In the genomic region with DNA sequence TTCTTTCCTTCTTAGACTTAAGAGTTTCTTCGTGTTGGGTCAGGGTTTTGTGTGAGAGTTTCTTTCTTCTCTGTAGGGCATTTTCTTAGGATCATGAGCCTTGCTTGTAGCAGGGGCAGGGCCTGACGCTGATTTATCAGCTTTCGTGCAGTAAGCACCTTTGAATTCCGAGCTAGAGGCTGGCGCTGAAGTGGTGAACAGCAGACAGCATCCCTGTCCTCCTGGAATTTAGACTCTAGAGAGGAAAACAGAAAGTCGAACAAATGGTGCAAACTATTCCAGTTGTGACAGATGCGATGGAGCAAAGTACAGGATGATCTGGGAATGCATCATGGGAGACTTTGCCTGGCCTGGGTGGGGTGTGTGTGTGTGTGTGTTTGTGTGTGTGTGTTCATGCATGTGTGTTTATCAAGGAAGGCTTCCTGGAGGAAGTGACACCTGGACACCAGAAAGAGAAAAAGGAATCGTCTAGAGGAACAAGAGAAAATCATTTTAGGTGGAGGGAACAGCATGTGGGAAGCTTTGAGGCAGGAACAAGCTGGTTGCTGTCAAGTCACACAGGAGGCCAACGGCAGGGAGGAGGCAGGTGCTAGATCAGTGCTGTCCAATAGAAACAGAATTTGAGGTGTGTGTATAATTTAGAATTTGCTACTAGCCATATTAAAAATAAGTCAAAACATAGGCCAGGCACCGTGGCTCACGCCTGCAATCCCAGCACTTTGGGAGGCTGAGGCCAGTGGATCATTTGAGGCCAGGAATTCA, we compare ENCODE assay signal across 1 cellular context.
TF ChIP-seq lines count a peak whose summit lies in the region.

No MANE protein-coding gene starts in this region.

TF ChIP-seq in HepG2, 621 proteins besides CTCF, POLR2A, EP300 and RAD21 (continued from another document and continues in another):
- TF ChIP-seq BORCS8-MEF2B (CRISPR knock-in tag; IDR thresholded peaks at IDR 0.05) (no peak; the same call in 1 of the 2 replicates), ZNF138 (CRISPR knock-in tag; IDR thresholded peaks at IDR 0.05; ENCODE audit: low read depth) (no peak), ZNF816 (CRISPR knock-in tag; IDR thresholded peaks at IDR 0.05; ENCODE audit: borderline replicate concordance) (peak; percentile 37; the same call in 1 of the 2 replicates), KLF15 (CRISPR knock-in tag; IDR thresholded peaks at IDR 0.05; ENCODE audit: borderline replicate concordance) (no peak), THYN1 (CRISPR knock-in tag; IDR thresholded peaks at IDR 0.05; ENCODE audit: borderline replicate concordance, low read depth) (peak; percentile 80; the same call in 1 of the 2 replicates), ZNF101 (CRISPR knock-in tag; IDR thresholded peaks at IDR 0.05; ENCODE audit: borderline replicate concordance, low read depth) (no peak), ZNF749 (CRISPR knock-in tag; IDR thresholded peaks at IDR 0.05; ENCODE audit: borderline replicate concordance) (no peak), ZFAT (CRISPR knock-in tag; conservative IDR thresholded peaks at IDR 0.05) (no peak), ZNF20 (CRISPR knock-in tag; IDR thresholded peaks at IDR 0.05) (no peak), HNRNPH1 (optimal IDR thresholded peaks at IDR 0.05; ENCODE audit: low read depth, low read length) (no peak), DPF2 (CRISPR knock-in tag; IDR thresholded peaks at IDR 0.05; ENCODE audit: borderline replicate concordance, low read depth) (peak; percentile 91), TAF15 (IDR thresholded peaks at IDR 0.05; ENCODE audit: low read depth, low read length, poor library complexity, severe bottlenecking) (no peak), NR0B2 (CRISPR knock-in tag; IDR thresholded peaks at IDR 0.05) (peak; percentile 62; the same call in 1 of the 2 replicates), ZBTB43 (CRISPR knock-in tag; conservative IDR thresholded peaks at IDR 0.05) (peak; percentile 80), NCOA1 (CRISPR knock-in tag; IDR thresholded peaks at IDR 0.05) (peak; percentile 82; the same call in 1 of the 2 replicates), MYC (CRISPR knock-in tag; IDR thresholded peaks at IDR 0.05; ENCODE audit: borderline replicate concordance) (no peak; the same call in 1 of the 2 replicates), MAF1 (CRISPR knock-in tag; IDR thresholded peaks at IDR 0.05; ENCODE audit: borderline replicate concordance) (no peak), ZNF775 (CRISPR knock-in tag; IDR thresholded peaks at IDR 0.05; ENCODE audit: borderline replicate concordance) (no peak), ZKSCAN5 (CRISPR knock-in tag; IDR thresholded peaks at IDR 0.05) (no peak; the same call in 1 of the 2 replicates), SOX13 (IDR thresholded peaks at IDR 0.05) (peak; percentile 66; the same call in 1 of the 2 replicates), SOX13 (CRISPR knock-in tag; conservative IDR thresholded peaks at IDR 0.05 in 1 of 2, IDR thresholded peaks at IDR 0.05 in 1 of 2) (peak in 1 of 2 experiments; percentile 79; a peak in 2 of 4 replicates), MAFG (CRISPR knock-in tag; IDR thresholded peaks at IDR 0.05) (no peak), ZNF17 (CRISPR knock-in tag; IDR thresholded peaks at IDR 0.05) (no peak), HNRNPUL1 (IDR thresholded peaks at IDR 0.05; ENCODE audit: low read depth, low read length) (no peak), JDP2 (CRISPR knock-in tag; IDR thresholded peaks at IDR 0.05; ENCODE audit: borderline replicate concordance) (no peak), SCMH1 (CRISPR knock-in tag; IDR thresholded peaks at IDR 0.05; ENCODE audit: borderline replicate concordance) (no peak), ATRX (CRISPR knock-in tag; IDR thresholded peaks at IDR 0.05; ENCODE audit: borderline replicate concordance) (no peak), MBD4 (IDR thresholded peaks at IDR 0.05; ENCODE audit: borderline replicate concordance, low read length) (no peak), ONECUT2 (CRISPR knock-in tag; IDR thresholded peaks at IDR 0.05) (peak; percentile 40; the same call in 1 of the 2 replicates), ZNF652 (CRISPR knock-in tag; IDR thresholded peaks at IDR 0.05; ENCODE audit: borderline replicate concordance, low read depth) (peak; percentile 79), ZNF230 (CRISPR knock-in tag; IDR thresholded peaks at IDR 0.05) (peak; percentile 71), GTF2F1 (IDR thresholded peaks at IDR 0.05; ENCODE audit: low read length) (no peak), CCDC6 (CRISPR knock-in tag; IDR thresholded peaks at IDR 0.05) (no peak), SATB2 (CRISPR knock-in tag; IDR thresholded peaks at IDR 0.05) (no peak), SOX5 (CRISPR knock-in tag; IDR thresholded peaks at IDR 0.05; ENCODE audit: borderline replicate concordance) (peak; percentile 79), HOXD1 (CRISPR knock-in tag; IDR thresholded peaks at IDR 0.05) (no peak), NR3C1 (CRISPR knock-in tag; IDR thresholded peaks at IDR 0.05) (no peak), MIXL1 (CRISPR knock-in tag; IDR thresholded peaks at IDR 0.05) (peak; percentile 56)
- TF ChIP-seq, protein P1, sequence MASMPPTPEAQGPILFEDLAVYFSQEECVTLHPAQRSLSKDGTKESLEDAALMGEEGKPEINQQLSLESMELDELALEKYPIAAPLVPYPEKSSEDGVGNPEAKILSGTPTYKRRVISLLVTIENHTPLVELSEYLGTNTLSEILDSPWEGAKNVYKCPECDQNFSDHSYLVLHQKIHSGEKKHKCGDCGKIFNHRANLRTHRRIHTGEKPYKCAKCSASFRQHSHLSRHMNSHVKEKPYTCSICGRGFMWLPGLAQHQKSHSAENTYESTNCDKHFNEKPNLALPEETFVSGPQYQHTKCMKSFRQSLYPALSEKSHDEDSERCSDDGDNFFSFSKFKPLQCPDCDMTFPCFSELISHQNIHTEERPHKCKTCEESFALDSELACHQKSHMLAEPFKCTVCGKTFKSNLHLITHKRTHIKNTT (CRISPR knock-in tag; IDR thresholded peaks at IDR 0.05), result no peak
- TF ChIP-seq, protein P2, sequence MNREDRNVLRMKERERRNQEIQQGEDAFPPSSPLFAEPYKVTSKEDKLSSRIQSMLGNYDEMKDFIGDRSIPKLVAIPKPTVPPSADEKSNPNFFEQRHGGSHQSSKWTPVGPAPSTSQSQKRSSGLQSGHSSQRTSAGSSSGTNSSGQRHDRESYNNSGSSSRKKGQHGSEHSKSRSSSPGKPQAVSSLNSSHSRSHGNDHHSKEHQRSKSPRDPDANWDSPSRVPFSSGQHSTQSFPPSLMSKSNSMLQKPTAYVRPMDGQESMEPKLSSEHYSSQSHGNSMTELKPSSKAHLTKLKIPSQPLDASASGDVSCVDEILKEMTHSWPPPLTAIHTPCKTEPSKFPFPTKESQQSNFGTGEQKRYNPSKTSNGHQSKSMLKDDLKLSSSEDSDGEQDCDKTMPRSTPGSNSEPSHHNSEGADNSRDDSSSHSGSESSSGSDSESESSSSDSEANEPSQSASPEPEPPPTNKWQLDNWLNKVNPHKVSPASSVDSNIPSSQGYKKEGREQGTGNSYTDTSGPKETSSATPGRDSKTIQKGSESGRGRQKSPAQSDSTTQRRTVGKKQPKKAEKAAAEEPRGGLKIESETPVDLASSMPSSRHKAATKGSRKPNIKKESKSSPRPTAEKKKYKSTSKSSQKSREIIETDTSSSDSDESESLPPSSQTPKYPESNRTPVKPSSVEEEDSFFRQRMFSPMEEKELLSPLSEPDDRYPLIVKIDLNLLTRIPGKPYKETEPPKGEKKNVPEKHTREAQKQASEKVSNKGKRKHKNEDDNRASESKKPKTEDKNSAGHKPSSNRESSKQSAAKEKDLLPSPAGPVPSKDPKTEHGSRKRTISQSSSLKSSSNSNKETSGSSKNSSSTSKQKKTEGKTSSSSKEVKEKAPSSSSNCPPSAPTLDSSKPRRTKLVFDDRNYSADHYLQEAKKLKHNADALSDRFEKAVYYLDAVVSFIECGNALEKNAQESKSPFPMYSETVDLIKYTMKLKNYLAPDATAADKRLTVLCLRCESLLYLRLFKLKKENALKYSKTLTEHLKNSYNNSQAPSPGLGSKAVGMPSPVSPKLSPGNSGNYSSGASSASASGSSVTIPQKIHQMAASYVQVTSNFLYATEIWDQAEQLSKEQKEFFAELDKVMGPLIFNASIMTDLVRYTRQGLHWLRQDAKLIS (CRISPR knock-in tag; IDR thresholded peaks at IDR 0.05), result no peak
- TF ChIP-seq, protein P3, sequence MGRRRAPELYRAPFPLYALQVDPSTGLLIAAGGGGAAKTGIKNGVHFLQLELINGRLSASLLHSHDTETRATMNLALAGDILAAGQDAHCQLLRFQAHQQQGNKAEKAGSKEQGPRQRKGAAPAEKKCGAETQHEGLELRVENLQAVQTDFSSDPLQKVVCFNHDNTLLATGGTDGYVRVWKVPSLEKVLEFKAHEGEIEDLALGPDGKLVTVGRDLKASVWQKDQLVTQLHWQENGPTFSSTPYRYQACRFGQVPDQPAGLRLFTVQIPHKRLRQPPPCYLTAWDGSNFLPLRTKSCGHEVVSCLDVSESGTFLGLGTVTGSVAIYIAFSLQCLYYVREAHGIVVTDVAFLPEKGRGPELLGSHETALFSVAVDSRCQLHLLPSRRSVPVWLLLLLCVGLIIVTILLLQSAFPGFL (CRISPR knock-in tag; IDR thresholded peaks at IDR 0.05), result no peak
- TF ChIP-seq, protein P4, sequence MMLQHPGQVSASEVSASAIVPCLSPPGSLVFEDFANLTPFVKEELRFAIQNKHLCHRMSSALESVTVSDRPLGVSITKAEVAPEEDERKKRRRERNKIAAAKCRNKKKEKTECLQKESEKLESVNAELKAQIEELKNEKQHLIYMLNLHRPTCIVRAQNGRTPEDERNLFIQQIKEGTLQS (CRISPR knock-in tag; IDR thresholded peaks at IDR 0.05), result no peak
- TF ChIP-seq, protein P5, sequence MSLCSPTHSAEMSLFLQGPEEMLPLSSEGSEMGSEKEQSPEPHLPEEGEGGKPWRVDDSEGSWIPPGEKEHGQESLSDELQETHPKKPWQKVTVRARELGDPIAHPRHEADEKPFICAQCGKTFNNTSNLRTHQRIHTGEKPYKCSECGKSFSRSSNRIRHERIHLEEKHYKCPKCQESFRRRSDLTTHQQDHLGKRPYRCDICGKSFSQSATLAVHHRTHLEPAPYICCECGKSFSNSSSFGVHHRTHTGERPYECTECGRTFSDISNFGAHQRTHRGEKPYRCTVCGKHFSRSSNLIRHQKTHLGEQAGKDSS (CRISPR knock-in tag; IDR thresholded peaks at IDR 0.05; ENCODE audit: borderline replicate concordance, low read depth), result no peak
- TF ChIP-seq, protein P6, sequence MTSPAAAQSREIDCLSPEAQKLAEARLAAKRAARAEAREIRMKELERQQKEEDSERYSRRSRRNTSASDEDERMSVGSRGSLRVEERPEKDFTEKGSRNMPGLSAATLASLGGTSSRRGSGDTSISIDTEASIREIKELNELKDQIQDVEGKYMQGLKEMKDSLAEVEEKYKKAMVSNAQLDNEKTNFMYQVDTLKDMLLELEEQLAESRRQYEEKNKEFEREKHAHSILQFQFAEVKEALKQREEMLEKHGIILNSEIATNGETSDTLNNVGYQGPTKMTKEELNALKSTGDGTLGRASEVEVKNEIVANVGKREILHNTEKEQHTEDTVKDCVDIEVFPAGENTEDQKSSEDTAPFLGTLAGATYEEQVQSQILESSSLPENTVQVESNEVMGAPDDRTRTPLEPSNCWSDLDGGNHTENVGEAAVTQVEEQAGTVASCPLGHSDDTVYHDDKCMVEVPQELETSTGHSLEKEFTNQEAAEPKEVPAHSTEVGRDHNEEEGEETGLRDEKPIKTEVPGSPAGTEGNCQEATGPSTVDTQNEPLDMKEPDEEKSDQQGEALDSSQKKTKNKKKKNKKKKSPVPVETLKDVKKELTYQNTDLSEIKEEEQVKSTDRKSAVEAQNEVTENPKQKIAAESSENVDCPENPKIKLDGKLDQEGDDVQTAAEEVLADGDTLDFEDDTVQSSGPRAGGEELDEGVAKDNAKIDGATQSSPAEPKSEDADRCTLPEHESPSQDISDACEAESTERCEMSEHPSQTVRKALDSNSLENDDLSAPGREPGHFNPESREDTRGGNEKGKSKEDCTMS (CRISPR knock-in tag; conservative IDR thresholded peaks at IDR 0.05), result no peak
- TF ChIP-seq, protein P7, sequence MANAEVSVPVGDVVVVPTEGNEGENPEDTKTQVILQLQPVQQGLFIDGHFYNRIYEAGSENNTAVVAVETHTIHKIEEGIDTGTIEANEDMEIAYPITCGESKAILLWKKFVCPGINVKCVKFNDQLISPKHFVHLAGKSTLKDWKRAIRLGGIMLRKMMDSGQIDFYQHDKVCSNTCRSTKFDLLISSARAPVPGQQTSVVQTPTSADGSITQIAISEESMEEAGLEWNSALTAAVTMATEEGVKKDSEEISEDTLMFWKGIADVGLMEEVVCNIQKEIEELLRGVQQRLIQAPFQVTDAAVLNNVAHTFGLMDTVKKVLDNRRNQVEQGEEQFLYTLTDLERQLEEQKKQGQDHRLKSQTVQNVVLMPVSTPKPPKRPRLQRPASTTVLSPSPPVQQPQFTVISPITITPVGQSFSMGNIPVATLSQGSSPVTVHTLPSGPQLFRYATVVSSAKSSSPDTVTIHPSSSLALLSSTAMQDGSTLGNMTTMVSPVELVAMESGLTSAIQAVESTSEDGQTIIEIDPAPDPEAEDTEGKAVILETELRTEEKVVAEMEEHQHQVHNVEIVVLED (CRISPR knock-in tag; IDR thresholded peaks at IDR 0.05; ENCODE audit: borderline replicate concordance), result no peak
